ENCODE assay signal across 8 cellular contexts in the genomic region with DNA sequence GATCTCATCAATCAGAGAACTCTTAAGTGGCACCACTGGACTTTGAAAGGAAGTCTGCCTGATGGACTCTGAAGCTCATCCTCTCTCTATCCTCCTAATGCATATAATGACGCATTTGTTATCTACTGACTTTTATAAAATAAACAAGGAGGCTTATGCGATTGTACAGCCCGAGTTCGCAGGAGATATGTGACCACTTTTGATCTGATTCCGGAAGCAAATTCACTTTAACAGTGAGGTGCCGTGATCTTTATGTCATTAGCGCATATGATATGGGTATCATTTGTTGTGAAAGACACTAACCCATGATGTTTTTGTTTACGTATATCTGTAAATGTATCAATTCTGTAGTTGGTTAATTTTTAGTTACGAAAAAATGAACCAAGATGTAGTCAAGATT. TPM values are rescaled to one million over a fixed set of nuclear protein-coding genes. Genes with fewer than 3 reads are reported as not detected.
A peak's percentile ranks its signal among the peaks of the same experiment; 100 is the strongest.
DNase-seq lines count a peak whose midpoint lies in the region; ATAC-seq and TF ChIP-seq lines count a peak whose summit lies in the region.

No MANE protein-coding gene starts in this region.

- no peaks in the 10 kb centered on the region for H3K9me3 ChIP-seq in DOHH2 (ENCODE audit: control insufficient read depth, insufficient read depth, low read length)
- H3K9me3 ChIP-seq in breast epithelium, result no peaks in the 10 kb centered on the region
- no peaks in the 10 kb centered on the region for H3K9me3 ChIP-seq in mucosa of descending colon

- peak overlapping the region; percentile 89 to 98 (median 96) for H3K4me3 Mint-ChIP-seq in IgD-negative memory B cell

- H3K36me3 ChIP-seq in DOHH2 (ENCODE audit: control insufficient read depth, low read length), result peaks cover 29% of the 10 kb centered on the region
- no peaks in the 10 kb centered on the region for H3K36me3 ChIP-seq in breast epithelium
- no peaks in the 10 kb centered on the region for H3K36me3 ChIP-seq in mucosa of descending colon (ENCODE audit: low read depth)

- H3K4me3 ChIP-seq in DOHH2 (ENCODE audit: low read length) (peak overlapping the region; percentile 94), breast epithelium (peak overlapping the region; percentile 76 to 96 (median 88)), mucosa of descending colon (peak overlapping the region; percentile 78)

- H4K20me1 ChIP-seq in DOHH2 (ENCODE audit: control insufficient read depth, insufficient read depth, low read depth, low read length), result peaks cover 21% of the 10 kb centered on the region

- TF ChIP-seq POLR2A in breast epithelium (IDR thresholded peaks at IDR 0.05), result no peak

- intact Hi-C loops in breast epithelium (cut with DNase I; ENCODE audit: low total_unique reads), result no loop called here
- intact Hi-C loops in mucosa of descending colon (cut with DNase I, micrococcal nuclease), result loop anchor here in 1 of 2 donors (10.0 kb wide), 1 partner anchor 508 kb away; no protein-coding TSS in a partner anchor

- ATAC-seq in mucosa of descending colon (no peak), GM21367 (IDR thresholded peaks at IDR 0.05; ENCODE audit: unreplicated experiment) (no peak), GM18873 (IDR thresholded peaks at IDR 0.05; ENCODE audit: low FRiP score, unreplicated experiment) (no peak)

- H3K4me1 Mint-ChIP-seq in IgD-negative memory B cell, result peaks cover 28 to 35% (median 30%) of the 10 kb centered on the region in 3 donors

- H3K27me3 ChIP-seq in DOHH2 (ENCODE audit: control insufficient read depth, low read length) (0 out of 2 replicates have a peak, but pooled peaks cover 2% of the 10 kb centered on the region), breast epithelium (no peaks in the 10 kb centered on the region)

- TF ChIP-seq CTCF in DOHH2 (IDR thresholded peaks at IDR 0.05; ENCODE audit: low read depth, low read length, poor library complexity, severe bottlenecking) (no peak), breast epithelium (IDR thresholded peaks at IDR 0.05) (no peak), mucosa of descending colon (IDR thresholded peaks at IDR 0.05) (no peak)

- no peaks in the 10 kb centered on the region for H3F3A ChIP-seq in DOHH2 (ENCODE audit: control insufficient read depth, insufficient read depth)

- H3K27me3 Mint-ChIP-seq in IgD-negative memory B cell, result no peaks in the 10 kb centered on the region

- H3K27ac ChIP-seq in DOHH2 (ENCODE audit: low read depth, low read length) (0 out of 2 replicates have a peak overlapping the region, but pooled peaks have one; percentile 13), breast epithelium (peak overlapping the region; percentile 94 to 95)

- no peaks in the 10 kb centered on the region for H3K9me2 ChIP-seq in DOHH2 (replicated peaks; ENCODE audit: control insufficient read depth, low read length)

- peak overlapping the region; percentile 89 for H3K4me2 ChIP-seq in DOHH2 (ENCODE audit: low read length)

- H3K36me3 Mint-ChIP-seq in IgD-negative memory B cell, result no peaks in the 10 kb centered on the region

- peak overlapping the region; percentile 87 to 97 (median 94) for H3K27ac Mint-ChIP-seq in IgD-negative memory B cell

- H3K4me1 ChIP-seq in DOHH2 (ENCODE audit: control insufficient read depth, low read length) (peaks cover 20% of the 10 kb centered on the region), breast epithelium (no peaks in the 10 kb centered on the region), mucosa of descending colon (ENCODE audit: low read depth) (peaks cover 11% of the 10 kb centered on the region)

- peaks cover 0 to 3% (median 0%) of the 10 kb centered on the region in 3 donors for H3K9me3 Mint-ChIP-seq in IgD-negative memory B cell

- peaks cover 46% of the 10 kb centered on the region for H3K79me2 ChIP-seq in DOHH2 (ENCODE audit: control insufficient read depth, low read length)

- DNase-seq in breast epithelium (ENCODE audit: low spot score in 2 of 2) (no peak), mucosa of descending colon (peak in 1 of 3 donors; percentile 17), NCI-H1105 treated with DMSO at 0.1 percent for 48 hours (lab: John Stamatoyannopoulos, UW) (no peak), GDM1 (lab: John Stamatoyannopoulos, UW) (no peak)

RNA-seq across cellular contexts. Expression of gene RNF111, which starts 0.4 kb away (rescaled TPM):
- polyA plus RNA-seq in IgD-negative memory B cell, result 25.3 TPM
- total RNA-seq in breast epithelium (10 to 100 TPM; 18.4 to 36.9 (median 27.9) TPM), mucosa of descending colon (10 to 100 TPM; 25.7 to 39.6 (median 37.8) TPM)

RNA-seq across cellular contexts. Expression of gene SLTM, which starts 53.6 kb away (rescaled TPM):
- 104 TPM for polyA plus RNA-seq in IgD-negative memory B cell
- total RNA-seq in breast epithelium (100 to 1,000 TPM; 102 to 195 (median 163) TPM), mucosa of descending colon (10 to 100 TPM; 75.6 to 94.7 (median 82.8) TPM)
